In genomic region chr4:29762151-29762550, GRCh38 we compare ENCODE assay signal across 7 cellular contexts.
"Had no signal": no experiment of that assay in that cellular context is flagged by ENCODE, and none has a peak within 500 bp of the region (broad histone marks: within the 10 kb centered on the region; RNA-seq: fewer than 3 reads in every experiment).

No MANE protein-coding gene starts in this region.

- H3K4me2 ChIP-seq: GM23338, KMS-11 had no signal

- H3K9me3 ChIP-seq: HAP-1 had no signal

- H3K4me1 ChIP-seq: HAP-1 had no signal

- H3K9ac ChIP-seq: KMS-11 had no signal

- FAIRE-seq: HTR-8/SVneo had no signal

- H3K27ac ChIP-seq: KMS-11 had no signal

- H2AFZ ChIP-seq: GM23338 had no signal

- DNase-seq: H7, Karpas-422, KBM-7 had no signal

- ATAC-seq: GM23338 had no signal

- H3K4me3 ChIP-seq: GM23338, HAP-1 had no signal

- H3K36me3 ChIP-seq: HAP-1 had no signal
